ENCODE assay signal across 8 cellular contexts in the genomic region with DNA sequence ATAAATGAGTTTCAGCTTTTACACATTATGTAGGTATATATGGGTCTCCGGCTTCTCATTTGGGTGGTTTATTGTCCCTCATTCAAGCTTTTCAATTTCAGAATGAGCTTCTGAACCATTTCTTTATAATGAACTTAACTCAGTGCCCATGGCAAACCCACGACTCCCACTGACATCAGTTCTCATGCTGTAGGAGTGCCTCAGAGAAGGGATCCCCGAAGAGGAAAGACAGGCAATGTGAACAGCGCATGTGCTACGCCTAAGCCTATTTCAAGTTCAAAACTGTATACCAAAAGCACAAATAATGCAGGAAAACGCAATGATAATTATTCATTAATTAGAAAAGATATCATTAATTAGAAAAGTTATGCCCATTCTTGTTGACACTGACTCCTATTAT.
"Had no signal": no experiment of that assay in that cellular context is flagged by ENCODE, and none has a peak within 500 bp of the region (broad histone marks: within the 10 kb centered on the region; RNA-seq: fewer than 3 reads in every experiment).

No MANE protein-coding gene starts in this region.

- FAIRE-seq: HepG2, HTR-8/SVneo, K562 had no signal

- H3K4me3 Mint-ChIP-seq: IgD-negative memory B cell had no signal

- DNase-seq: IMR-90, KBM-7, KG1 had no signal

- H3K27ac ChIP-seq: HL-60 had no signal

- H3K27ac Mint-ChIP-seq: IgD-negative memory B cell had no signal

- H3K4me3 ChIP-seq: K562 had no signal

- H3K36me3 Mint-ChIP-seq: IgD-negative memory B cell had no signal

- H3K4me1 Mint-ChIP-seq: IgD-negative memory B cell had no signal

- ATAC-seq: HepG2, K562 had no signal
